In the genomic region with DNA sequence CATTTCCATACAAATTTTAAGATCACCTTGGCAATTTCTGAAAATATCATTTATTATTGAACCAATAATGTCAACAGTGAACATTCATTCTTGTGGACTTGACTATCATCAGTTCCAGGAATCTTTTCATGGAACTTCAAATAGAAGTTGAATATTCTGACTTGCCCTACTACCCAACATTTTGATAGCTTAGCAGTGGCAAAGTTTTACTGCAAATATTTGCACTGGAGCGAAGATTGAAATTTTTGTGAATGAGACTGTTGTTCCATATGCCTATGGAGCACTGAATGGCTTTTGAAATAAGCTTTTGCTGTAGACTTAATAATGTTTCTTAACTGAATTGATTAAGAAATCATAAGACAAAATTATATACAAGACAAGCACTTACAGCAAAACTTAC, we compare ENCODE assay signal across 8 cellular contexts.
"Had no signal": no experiment of that assay in that cellular context is flagged by ENCODE, and none has a peak within 500 bp of the region (broad histone marks: within the 10 kb centered on the region; RNA-seq: fewer than 3 reads in every experiment).

No MANE protein-coding gene starts in this region.

- H3K4me3 ChIP-seq: GM12878 had no signal

- ATAC-seq: GM12878 had no signal

- DNase-seq: GDM1, GF-D8 had no signal

- FAIRE-seq: G401.6, GM12878, GM12891, GM12892, GM18507, GM19239 had no signal
